Comparison of ENCODE assay signal across 28 cellular contexts in genomic region chr9:14788846-14789245, GRCh38.
"Had no signal": no experiment of that assay in that cellular context is flagged by ENCODE, and none has a peak within 500 bp of the region (broad histone marks: within the 10 kb centered on the region; RNA-seq: fewer than 3 reads in every experiment).

No MANE protein-coding gene starts in this region.

- H3K4me3 Mint-ChIP-seq: dendritic cell treated with granulocyte-macrophage colony-stimulating factor and Interleukin-4, amounts not matched to agents 40 ng/mL and 50 ng/mL, for 4 days; effector memory CD8-positive, alpha-beta T cell; endodermal cell had no signal

- DNase-seq: colonic mucosa; cortex of kidney; dermis blood vessel endothelial cell; dorsolateral prefrontal cortex; effector CD4-positive, alpha-beta T cell; effector CD8-positive, alpha-beta T cell; effector memory CD4-positive, alpha-beta T cell; effector memory CD8-positive, alpha-beta T cell; endodermal cell; erythroblast; esophagus squamous epithelium; foreskin fibroblast; foreskin keratinocyte; foreskin melanocyte; gastrocnemius medialis; glutamatergic neuron; head of caudate nucleus; heart left ventricle; heart right ventricle had no signal

- FAIRE-seq: colon, endometrium, endothelial cell of umbilical vein, frontal cortex had no signal

- H3K4me3 ChIP-seq: colonic mucosa, dorsolateral prefrontal cortex, esophagus muscularis mucosa, esophagus squamous epithelium, gastrocnemius medialis, gastroesophageal sphincter, heart left ventricle, heart right ventricle had no signal

- ATAC-seq: effector memory CD8-positive, alpha-beta T cell; esophagus mucosa; foreskin keratinocyte; gastrocnemius medialis; gastroesophageal sphincter; heart left ventricle; heart right ventricle had no signal

- H3K9me3 ChIP-seq: colonic mucosa, esophagus muscularis mucosa, esophagus squamous epithelium, gastrocnemius medialis, gastroesophageal sphincter, heart left ventricle had no signal

- H3K36me3 ChIP-seq: colonic mucosa, esophagus muscularis mucosa, esophagus squamous epithelium, gastrocnemius medialis, gastroesophageal sphincter had no signal

- H3K27me3 Mint-ChIP-seq: dendritic cell treated with granulocyte-macrophage colony-stimulating factor and Interleukin-4, amounts not matched to agents 40 ng/mL and 50 ng/mL, for 4 days had no signal

- H3K4me1 ChIP-seq: colonic mucosa, esophagus muscularis mucosa, esophagus squamous epithelium, foreskin keratinocyte, gastroesophageal sphincter, heart left ventricle, heart right ventricle had no signal

- H3K27me3 ChIP-seq: colonic mucosa, dorsolateral prefrontal cortex, esophagus muscularis mucosa, esophagus squamous epithelium, foreskin keratinocyte, gastrocnemius medialis, gastroesophageal sphincter, heart left ventricle had no signal

- H3K27ac ChIP-seq: colonic mucosa, epithelial cell of prostate, esophagus muscularis mucosa, esophagus squamous epithelium, foreskin keratinocyte, gastrocnemius medialis, gastroesophageal sphincter, heart left ventricle, heart right ventricle had no signal

- H3K9me3 Mint-ChIP-seq: dendritic cell treated with granulocyte-macrophage colony-stimulating factor and Interleukin-4, amounts not matched to agents 40 ng/mL and 50 ng/mL, for 4 days; endodermal cell had no signal

- H3K27ac Mint-ChIP-seq: dendritic cell treated with granulocyte-macrophage colony-stimulating factor and Interleukin-4, amounts not matched to agents 40 ng/mL and 50 ng/mL, for 4 days; effector memory CD8-positive, alpha-beta T cell; endodermal cell had no signal
